36 cellular contexts compared by ENCODE assay signal in genomic region chr1:63954187-63954586, GRCh38.
"Had no signal": no experiment of that assay in that cellular context is flagged by ENCODE, and none has a peak within 500 bp of the region (broad histone marks: within the 10 kb centered on the region; RNA-seq: fewer than 3 reads in every experiment).

No MANE protein-coding gene starts in this region.

- H3K36me3 ChIP-seq: adrenal gland, cardiac muscle cell had no signal

- H3K4me3 ChIP-seq: adrenal gland, cardiac muscle cell had no signal

- H3K4me1 Mint-ChIP-seq: activated B cell treated with CpG ODN at 0.5 μM for 24 hours; activated CD4-positive, alpha-beta T cell treated with anti-CD3 and anti-CD28 coated beads, Interleukin-2, amount 10 ng/mL, durations not matched to agents 24 days and 14 days; activated naive CD8-positive, alpha-beta T cell treated with anti-CD3 and anti-CD28 coated beads for 36 hours; activated T-helper 17 cell treated with anti-CD3 and anti-CD28 coated beads, Interleukin-2, amount 50 U/mL, for 72 hours; central memory CD8-positive, alpha-beta T cell had no signal

- H3K27me3 Mint-ChIP-seq: activated CD4-positive, alpha-beta T cell treated with anti-CD3 and anti-CD28 coated beads, Interleukin-2, amount 10 ng/mL, durations not matched to agents 24 days and 14 days; activated CD8-positive, alpha-beta T cell treated with anti-CD3 and anti-CD28 coated beads for 36 hours; activated naive CD8-positive, alpha-beta T cell treated with anti-CD3 and anti-CD28 coated beads for 36 hours had no signal

- H3K36me3 Mint-ChIP-seq: activated naive CD8-positive, alpha-beta T cell treated with anti-CD3 and anti-CD28 coated beads for 36 hours had no signal

- H3K27ac ChIP-seq: adrenal gland, cardiac muscle cell, VCaP had no signal

- H3K4me3 Mint-ChIP-seq: activated B cell treated with CpG ODN at 0.5 μM for 24 hours; activated CD4-positive, alpha-beta memory T cell treated with anti-CD3 and anti-CD28 coated beads for 36 hours; activated CD4-positive, alpha-beta T cell treated with anti-CD3 and anti-CD28 coated beads, Interleukin-2, amount 10 ng/mL, durations not matched to agents 24 days and 14 days; activated CD8-positive, alpha-beta T cell treated with anti-CD3 and anti-CD28 coated beads for 36 hours; activated naive CD4-positive, alpha-beta T cell treated with anti-CD3 and anti-CD28 coated beads for 36 hours; activated naive CD8-positive, alpha-beta T cell treated with anti-CD3 and anti-CD28 coated beads for 36 hours; activated T-cell treated with anti-CD3 and anti-CD28 coated beads, Interleukin-2, amount 50 U/mL, for 4 hours; activated T-cell treated with anti-CD3 and anti-CD28 coated beads, Interleukin-2, amount 50 U/mL, for 72 hours; activated T-helper 1 cell treated with anti-CD3 and anti-CD28 coated beads, Interleukin-12 subunit alpha, Interleukin-12 subunit beta, Interleukin-2, Interleukin-4 antibody, amounts not matched to agents 30 ng/mL and 10 ng/mL and 1 ng/mL, durations not matched to agents 14 hours and 24 hours and 36 hours; activated T-helper 17 cell treated with anti-CD3 and anti-CD28 coated beads, Interleukin-2, amount 50 U/mL, for 72 hours; brain; central memory CD8-positive, alpha-beta T cell; T-helper 1 cell treated with Interleukin-12 subunit alpha and Interleukin-12 subunit beta and Interleukin-4 antibody, amounts not matched to agents 30 μg/mL and 1 μg/mL, for 36 hours; T-helper 2 cell treated with Interferon-gamma antibody and Interleukin-4, amounts not matched to agents 5 μg/mL and 100 μg/mL, for 36 hours had no signal

- H3K9me3 Mint-ChIP-seq: central memory CD8-positive, alpha-beta T cell had no signal

- DNase-seq: activated B cell treated with CpG ODN at 0.5 μM for 24 hours; activated CD4-positive, alpha-beta memory T cell treated with anti-CD3 and anti-CD28 coated beads for 36 hours; activated CD4-positive, alpha-beta T cell treated with anti-CD3 and anti-CD28 coated beads for 4 hours; activated CD4-positive, alpha-beta T cell treated with anti-CD3 and anti-CD28 coated beads, Interleukin-2, amount 10 ng/mL, durations not matched to agents 24 days and 14 days; activated CD4-positive, alpha-beta T cell treated with anti-CD3 and anti-CD28 coated beads, Interleukin-2, amount 50 U/mL, for 1 hour; activated CD4-positive, alpha-beta T cell treated with anti-CD3 and anti-CD28 coated beads, Interleukin-2, amount 50 U/mL, for 4 hours; activated CD4-positive, CD25-positive, alpha-beta regulatory T cell treated with anti-CD3 and anti-CD28 coated beads, Interleukin-2, amount 50 U/mL, for 72 hours; activated CD8-positive, alpha-beta memory T cell treated with anti-CD3 and anti-CD28 coated beads, Interleukin-2, amount 50 U/mL, for 4 hours; activated CD8-positive, alpha-beta T cell treated with anti-CD3 and anti-CD28 coated beads for 36 hours; activated effector memory CD4-positive, alpha-beta T cell treated with anti-CD3 and anti-CD28 coated beads, Interleukin-2, amount 50 U/mL, for 16 hours; activated gamma-delta T cell treated with Interleukin-2 at 50 U/mL for 16 hours; activated naive CD4-positive, alpha-beta T cell; activated naive CD4-positive, alpha-beta T cell treated with anti-CD3 and anti-CD28 coated beads for 36 hours; activated naive CD4-positive, alpha-beta T cell treated with anti-CD3 and anti-CD28 coated beads, Interleukin-2, amount 50 U/mL, for 16 hours; activated naive CD8-positive, alpha-beta T cell treated with anti-CD3 and anti-CD28 coated beads for 36 hours; activated T-cell treated with anti-CD3 and anti-CD28 coated beads for 4 hours; activated T-cell treated with anti-CD3 and anti-CD28 coated beads, Interleukin-2, amount 50 U/mL, for 1 hour; activated T-cell treated with anti-CD3 and anti-CD28 coated beads, Interleukin-2, amount 50 U/mL, for 4 hours; activated T-cell treated with anti-CD3 and anti-CD28 coated beads, Interleukin-2, amount 50 U/mL, for 72 hours; adrenal gland; amniotic stem cell; aorta; caudate nucleus; cerebellar nuclear complex; T-helper 1 cell; T-helper 2 cell; T-helper 9 cell had no signal

- H3K27ac Mint-ChIP-seq: activated B cell treated with CpG ODN at 0.5 μM for 24 hours; activated CD4-positive, alpha-beta memory T cell treated with anti-CD3 and anti-CD28 coated beads for 36 hours; activated CD4-positive, alpha-beta T cell treated with anti-CD3 and anti-CD28 coated beads, Interleukin-2, amount 10 ng/mL, durations not matched to agents 24 days and 14 days; activated CD8-positive, alpha-beta T cell treated with anti-CD3 and anti-CD28 coated beads for 36 hours; activated naive CD4-positive, alpha-beta T cell treated with anti-CD3 and anti-CD28 coated beads for 36 hours; activated naive CD4-positive, alpha-beta T cell treated with anti-CD3 and anti-CD28 coated beads, Interleukin-2, amount 50 U/mL, for 72 hours; activated naive CD8-positive, alpha-beta T cell treated with anti-CD3 and anti-CD28 coated beads for 36 hours; activated T-cell treated with anti-CD3 and anti-CD28 coated beads, Interleukin-2, amount 50 U/mL, for 72 hours; activated T-helper 1 cell treated with anti-CD3 and anti-CD28 coated beads, Interleukin-12 subunit alpha, Interleukin-12 subunit beta, Interleukin-2, Interleukin-4 antibody, amounts not matched to agents 30 ng/mL and 10 ng/mL and 1 ng/mL, durations not matched to agents 14 hours and 24 hours and 36 hours; activated T-helper 17 cell treated with anti-CD3 and anti-CD28 coated beads, Interleukin-2, amount 50 U/mL, for 72 hours; brain; T-helper 1 cell treated with Interleukin-12 subunit alpha and Interleukin-12 subunit beta and Interleukin-4 antibody, amounts not matched to agents 30 μg/mL and 1 μg/mL, for 36 hours; T-helper 2 cell treated with Interferon-gamma antibody and Interleukin-4, amounts not matched to agents 5 μg/mL and 100 μg/mL, for 36 hours had no signal

- ATAC-seq: activated CD8-positive, alpha-beta T cell treated with anti-CD3 and anti-CD28 coated beads for 36 hours; activated naive CD4-positive, alpha-beta T cell treated with anti-CD3 and anti-CD28 coated beads, Interleukin-2, amount 50 U/mL, for 72 hours; activated T-cell treated with anti-CD3 and anti-CD28 coated beads, Interleukin-2, amount 50 U/mL, for 4 hours; activated T-cell treated with anti-CD3 and anti-CD28 coated beads, Interleukin-2, amount 50 U/mL, for 72 hours; activated T-helper 17 cell treated with anti-CD3 and anti-CD28 coated beads, Interleukin-2, amount 50 U/mL, for 72 hours had no signal
